Comparison of ENCODE assay signal across 19 cellular contexts in the genomic region with DNA sequence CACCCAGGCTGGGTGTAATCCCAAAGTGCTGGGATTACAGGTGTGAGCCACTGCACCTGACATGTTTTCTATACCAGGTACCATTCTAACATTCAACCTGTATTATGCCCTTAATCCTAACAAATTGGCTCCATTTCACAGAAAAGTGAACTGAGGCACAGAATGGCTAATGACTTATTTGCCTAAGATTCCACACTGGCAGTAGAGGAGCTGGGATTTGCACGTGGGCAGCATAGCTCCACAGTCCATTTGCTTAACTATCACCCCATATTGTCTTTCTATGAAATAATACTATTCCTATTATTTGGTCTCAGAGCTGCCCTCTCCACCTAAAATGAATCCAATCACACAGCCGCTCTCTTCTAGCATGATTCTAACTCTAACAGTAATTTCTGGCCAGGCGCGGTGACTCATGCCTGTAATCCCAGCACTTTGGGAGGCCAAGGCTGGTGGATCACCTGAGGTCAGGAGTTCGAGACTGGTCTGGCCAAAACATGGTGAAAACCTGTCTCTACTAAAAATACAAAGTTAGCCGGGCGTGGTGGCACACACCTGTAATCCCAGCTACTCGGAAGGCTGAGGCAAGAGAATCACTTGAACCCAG. TPM values are rescaled to one million over a fixed set of nuclear protein-coding genes. Genes with fewer than 3 reads are reported as not detected.
"Had no signal": no experiment of that assay in that cellular context is flagged by ENCODE, and none has a peak within 500 bp of the region (broad histone marks: within the 10 kb centered on the region; RNA-seq: fewer than 3 reads in every experiment).

No MANE protein-coding gene starts in this region.

- H3K4me2 ChIP-seq: KMS-11 had no signal

- DNase-seq: IMR-90, MM.1S, NCI-H1092 treated with DMSO at 0.1 percent for 48 hours, NCI-H1694, NCI-H187 treated with DMSO at 0.1 percent for 48 hours, NCI-H2227 treated with DMSO at 0.1 percent for 48 hours, NCI-H446, NCI-H510A, NCI-H524 treated with DMSO at 0.1 percent for 48 hours, NCI-H774, Right ventricle myocardium superior, RPMI8226, SIG-M5 had no signal

- H3K9ac ChIP-seq: KMS-11 had no signal

- H3K4me1 ChIP-seq: SJSA1 had no signal

- FAIRE-seq: RCC 7860 had no signal

- H3K27me3 ChIP-seq: SJSA1 had no signal

- H3K36me3 ChIP-seq: SJSA1 had no signal

- H3K4me3 ChIP-seq: SJSA1, SK-N-MC had no signal

- H3K27ac ChIP-seq: KMS-11, SJSA1, SK-N-MC had no signal

- H3K9me3 ChIP-seq: SJSA1 had no signal

RNA-seq across cellular contexts. Expression of gene MYMX, which starts 23.3 kb away (rescaled TPM):
- total RNA-seq: HT-29, IMR-90, M059J had no signal
- polyA plus RNA-seq: IMR-90 had no signal

RNA-seq across cellular contexts. Expression of gene CAPN11, which starts 34.8 kb away (rescaled TPM):
- total RNA-seq: HT-29, IMR-90, M059J, SJSA1 had no signal
- polyA plus RNA-seq: IMR-90 had no signal
